Comparison of ENCODE assay signal across 2 cellular contexts in the genomic region with DNA sequence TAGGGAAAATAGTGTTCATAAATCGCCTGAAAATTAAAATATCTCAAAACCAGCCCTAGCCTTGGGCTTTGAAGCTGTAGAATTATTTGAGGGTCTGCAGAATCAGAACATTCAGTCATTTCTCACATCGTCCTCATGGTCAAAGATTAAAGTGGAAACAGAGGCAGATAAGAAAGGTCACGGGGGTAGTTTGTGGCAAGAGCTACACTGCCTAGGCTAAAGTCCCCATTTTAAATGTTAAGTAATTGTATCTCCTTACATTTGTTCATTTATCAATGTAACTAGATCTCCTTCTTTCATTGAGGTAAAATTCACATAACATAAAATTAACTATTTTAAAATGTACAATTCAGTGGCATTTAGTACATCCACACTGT.
TF ChIP-seq lines count a peak whose summit lies in the region.

No MANE protein-coding gene starts in this region.

TF ChIP-seq in WTC11, 78 proteins besides CTCF, POLR2A, EP300 and RAD21:
- TF ChIP-seq, protein P1, sequence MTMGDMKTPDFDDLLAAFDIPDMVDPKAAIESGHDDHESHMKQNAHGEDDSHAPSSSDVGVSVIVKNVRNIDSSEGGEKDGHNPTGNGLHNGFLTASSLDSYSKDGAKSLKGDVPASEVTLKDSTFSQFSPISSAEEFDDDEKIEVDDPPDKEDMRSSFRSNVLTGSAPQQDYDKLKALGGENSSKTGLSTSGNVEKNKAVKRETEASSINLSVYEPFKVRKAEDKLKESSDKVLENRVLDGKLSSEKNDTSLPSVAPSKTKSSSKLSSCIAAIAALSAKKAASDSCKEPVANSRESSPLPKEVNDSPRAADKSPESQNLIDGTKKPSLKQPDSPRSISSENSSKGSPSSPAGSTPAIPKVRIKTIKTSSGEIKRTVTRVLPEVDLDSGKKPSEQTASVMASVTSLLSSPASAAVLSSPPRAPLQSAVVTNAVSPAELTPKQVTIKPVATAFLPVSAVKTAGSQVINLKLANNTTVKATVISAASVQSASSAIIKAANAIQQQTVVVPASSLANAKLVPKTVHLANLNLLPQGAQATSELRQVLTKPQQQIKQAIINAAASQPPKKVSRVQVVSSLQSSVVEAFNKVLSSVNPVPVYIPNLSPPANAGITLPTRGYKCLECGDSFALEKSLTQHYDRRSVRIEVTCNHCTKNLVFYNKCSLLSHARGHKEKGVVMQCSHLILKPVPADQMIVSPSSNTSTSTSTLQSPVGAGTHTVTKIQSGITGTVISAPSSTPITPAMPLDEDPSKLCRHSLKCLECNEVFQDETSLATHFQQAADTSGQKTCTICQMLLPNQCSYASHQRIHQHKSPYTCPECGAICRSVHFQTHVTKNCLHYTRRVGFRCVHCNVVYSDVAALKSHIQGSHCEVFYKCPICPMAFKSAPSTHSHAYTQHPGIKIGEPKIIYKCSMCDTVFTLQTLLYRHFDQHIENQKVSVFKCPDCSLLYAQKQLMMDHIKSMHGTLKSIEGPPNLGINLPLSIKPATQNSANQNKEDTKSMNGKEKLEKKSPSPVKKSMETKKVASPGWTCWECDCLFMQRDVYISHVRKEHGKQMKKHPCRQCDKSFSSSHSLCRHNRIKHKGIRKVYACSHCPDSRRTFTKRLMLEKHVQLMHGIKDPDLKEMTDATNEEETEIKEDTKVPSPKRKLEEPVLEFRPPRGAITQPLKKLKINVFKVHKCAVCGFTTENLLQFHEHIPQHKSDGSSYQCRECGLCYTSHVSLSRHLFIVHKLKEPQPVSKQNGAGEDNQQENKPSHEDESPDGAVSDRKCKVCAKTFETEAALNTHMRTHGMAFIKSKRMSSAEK (CRISPR knock-in tag; IDR thresholded peaks at IDR 0.05; ENCODE audit: borderline replicate concordance) = no peak
- TF ChIP-seq, protein P2, sequence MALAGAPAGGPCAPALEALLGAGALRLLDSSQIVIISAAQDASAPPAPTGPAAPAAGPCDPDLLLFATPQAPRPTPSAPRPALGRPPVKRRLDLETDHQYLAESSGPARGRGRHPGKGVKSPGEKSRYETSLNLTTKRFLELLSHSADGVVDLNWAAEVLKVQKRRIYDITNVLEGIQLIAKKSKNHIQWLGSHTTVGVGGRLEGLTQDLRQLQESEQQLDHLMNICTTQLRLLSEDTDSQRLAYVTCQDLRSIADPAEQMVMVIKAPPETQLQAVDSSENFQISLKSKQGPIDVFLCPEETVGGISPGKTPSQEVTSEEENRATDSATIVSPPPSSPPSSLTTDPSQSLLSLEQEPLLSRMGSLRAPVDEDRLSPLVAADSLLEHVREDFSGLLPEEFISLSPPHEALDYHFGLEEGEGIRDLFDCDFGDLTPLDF (CRISPR knock-in tag; IDR thresholded peaks at IDR 0.05) = no peak
- TF ChIP-seq ZNF396 (CRISPR knock-in tag; IDR thresholded peaks at IDR 0.05; ENCODE audit: borderline replicate concordance) = no peak

TF ChIP-seq in HepG2, 621 proteins besides CTCF, POLR2A, EP300 and RAD21 (continued from another document):
- TF ChIP-seq, protein P3, sequence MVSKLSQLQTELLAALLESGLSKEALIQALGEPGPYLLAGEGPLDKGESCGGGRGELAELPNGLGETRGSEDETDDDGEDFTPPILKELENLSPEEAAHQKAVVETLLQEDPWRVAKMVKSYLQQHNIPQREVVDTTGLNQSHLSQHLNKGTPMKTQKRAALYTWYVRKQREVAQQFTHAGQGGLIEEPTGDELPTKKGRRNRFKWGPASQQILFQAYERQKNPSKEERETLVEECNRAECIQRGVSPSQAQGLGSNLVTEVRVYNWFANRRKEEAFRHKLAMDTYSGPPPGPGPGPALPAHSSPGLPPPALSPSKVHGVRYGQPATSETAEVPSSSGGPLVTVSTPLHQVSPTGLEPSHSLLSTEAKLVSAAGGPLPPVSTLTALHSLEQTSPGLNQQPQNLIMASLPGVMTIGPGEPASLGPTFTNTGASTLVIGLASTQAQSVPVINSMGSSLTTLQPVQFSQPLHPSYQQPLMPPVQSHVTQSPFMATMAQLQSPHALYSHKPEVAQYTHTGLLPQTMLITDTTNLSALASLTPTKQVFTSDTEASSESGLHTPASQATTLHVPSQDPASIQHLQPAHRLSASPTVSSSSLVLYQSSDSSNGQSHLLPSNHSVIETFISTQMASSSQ (IDR thresholded peaks at IDR 0.05; ENCODE audit: low read depth) = 0 out of 2 replicates have a peak, but pooled peaks have one; percentile 7
- TF ChIP-seq, protein P3 (CRISPR knock-in tag; IDR thresholded peaks at IDR 0.05; ENCODE audit: borderline replicate concordance) = no peak
- 0 out of 2 replicates have a peak, but pooled peaks have one; percentile 2 for TF ChIP-seq MEF2D (CRISPR knock-in tag; IDR thresholded peaks at IDR 0.05)
- TF ChIP-seq, protein P4, sequence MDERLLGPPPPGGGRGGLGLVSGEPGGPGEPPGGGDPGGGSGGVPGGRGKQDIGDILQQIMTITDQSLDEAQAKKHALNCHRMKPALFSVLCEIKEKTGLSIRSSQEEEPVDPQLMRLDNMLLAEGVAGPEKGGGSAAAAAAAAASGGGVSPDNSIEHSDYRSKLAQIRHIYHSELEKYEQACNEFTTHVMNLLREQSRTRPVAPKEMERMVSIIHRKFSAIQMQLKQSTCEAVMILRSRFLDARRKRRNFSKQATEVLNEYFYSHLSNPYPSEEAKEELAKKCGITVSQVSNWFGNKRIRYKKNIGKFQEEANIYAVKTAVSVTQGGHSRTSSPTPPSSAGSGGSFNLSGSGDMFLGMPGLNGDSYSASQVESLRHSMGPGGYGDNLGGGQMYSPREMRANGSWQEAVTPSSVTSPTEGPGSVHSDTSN (CRISPR knock-in tag; IDR thresholded peaks at IDR 0.05) = no peak
- peak; percentile 53 for TF ChIP-seq NR2F6 (IDR thresholded peaks at IDR 0.05)
- TF ChIP-seq NR2F6 (CRISPR knock-in tag; IDR thresholded peaks at IDR 0.05) = no peak
- peak; percentile 6; the same call in 1 of the 2 replicates for TF ChIP-seq CREM (IDR thresholded peaks at IDR 0.05)
- TF ChIP-seq CREM (CRISPR knock-in tag; IDR thresholded peaks at IDR 0.05) = no peak
- TF ChIP-seq, protein P5, sequence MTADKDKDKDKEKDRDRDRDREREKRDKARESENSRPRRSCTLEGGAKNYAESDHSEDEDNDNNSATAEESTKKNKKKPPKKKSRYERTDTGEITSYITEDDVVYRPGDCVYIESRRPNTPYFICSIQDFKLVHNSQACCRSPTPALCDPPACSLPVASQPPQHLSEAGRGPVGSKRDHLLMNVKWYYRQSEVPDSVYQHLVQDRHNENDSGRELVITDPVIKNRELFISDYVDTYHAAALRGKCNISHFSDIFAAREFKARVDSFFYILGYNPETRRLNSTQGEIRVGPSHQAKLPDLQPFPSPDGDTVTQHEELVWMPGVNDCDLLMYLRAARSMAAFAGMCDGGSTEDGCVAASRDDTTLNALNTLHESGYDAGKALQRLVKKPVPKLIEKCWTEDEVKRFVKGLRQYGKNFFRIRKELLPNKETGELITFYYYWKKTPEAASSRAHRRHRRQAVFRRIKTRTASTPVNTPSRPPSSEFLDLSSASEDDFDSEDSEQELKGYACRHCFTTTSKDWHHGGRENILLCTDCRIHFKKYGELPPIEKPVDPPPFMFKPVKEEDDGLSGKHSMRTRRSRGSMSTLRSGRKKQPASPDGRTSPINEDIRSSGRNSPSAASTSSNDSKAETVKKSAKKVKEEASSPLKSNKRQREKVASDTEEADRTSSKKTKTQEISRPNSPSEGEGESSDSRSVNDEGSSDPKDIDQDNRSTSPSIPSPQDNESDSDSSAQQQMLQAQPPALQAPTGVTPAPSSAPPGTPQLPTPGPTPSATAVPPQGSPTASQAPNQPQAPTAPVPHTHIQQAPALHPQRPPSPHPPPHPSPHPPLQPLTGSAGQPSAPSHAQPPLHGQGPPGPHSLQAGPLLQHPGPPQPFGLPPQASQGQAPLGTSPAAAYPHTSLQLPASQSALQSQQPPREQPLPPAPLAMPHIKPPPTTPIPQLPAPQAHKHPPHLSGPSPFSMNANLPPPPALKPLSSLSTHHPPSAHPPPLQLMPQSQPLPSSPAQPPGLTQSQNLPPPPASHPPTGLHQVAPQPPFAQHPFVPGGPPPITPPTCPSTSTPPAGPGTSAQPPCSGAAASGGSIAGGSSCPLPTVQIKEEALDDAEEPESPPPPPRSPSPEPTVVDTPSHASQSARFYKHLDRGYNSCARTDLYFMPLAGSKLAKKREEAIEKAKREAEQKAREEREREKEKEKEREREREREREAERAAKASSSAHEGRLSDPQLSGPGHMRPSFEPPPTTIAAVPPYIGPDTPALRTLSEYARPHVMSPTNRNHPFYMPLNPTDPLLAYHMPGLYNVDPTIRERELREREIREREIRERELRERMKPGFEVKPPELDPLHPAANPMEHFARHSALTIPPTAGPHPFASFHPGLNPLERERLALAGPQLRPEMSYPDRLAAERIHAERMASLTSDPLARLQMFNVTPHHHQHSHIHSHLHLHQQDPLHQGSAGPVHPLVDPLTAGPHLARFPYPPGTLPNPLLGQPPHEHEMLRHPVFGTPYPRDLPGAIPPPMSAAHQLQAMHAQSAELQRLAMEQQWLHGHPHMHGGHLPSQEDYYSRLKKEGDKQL (CRISPR knock-in tag; IDR thresholded peaks at IDR 0.05; ENCODE audit: low read depth) = 0 out of 2 replicates have a peak, but pooled peaks have one; percentile 9
- TF ChIP-seq, protein P6, sequence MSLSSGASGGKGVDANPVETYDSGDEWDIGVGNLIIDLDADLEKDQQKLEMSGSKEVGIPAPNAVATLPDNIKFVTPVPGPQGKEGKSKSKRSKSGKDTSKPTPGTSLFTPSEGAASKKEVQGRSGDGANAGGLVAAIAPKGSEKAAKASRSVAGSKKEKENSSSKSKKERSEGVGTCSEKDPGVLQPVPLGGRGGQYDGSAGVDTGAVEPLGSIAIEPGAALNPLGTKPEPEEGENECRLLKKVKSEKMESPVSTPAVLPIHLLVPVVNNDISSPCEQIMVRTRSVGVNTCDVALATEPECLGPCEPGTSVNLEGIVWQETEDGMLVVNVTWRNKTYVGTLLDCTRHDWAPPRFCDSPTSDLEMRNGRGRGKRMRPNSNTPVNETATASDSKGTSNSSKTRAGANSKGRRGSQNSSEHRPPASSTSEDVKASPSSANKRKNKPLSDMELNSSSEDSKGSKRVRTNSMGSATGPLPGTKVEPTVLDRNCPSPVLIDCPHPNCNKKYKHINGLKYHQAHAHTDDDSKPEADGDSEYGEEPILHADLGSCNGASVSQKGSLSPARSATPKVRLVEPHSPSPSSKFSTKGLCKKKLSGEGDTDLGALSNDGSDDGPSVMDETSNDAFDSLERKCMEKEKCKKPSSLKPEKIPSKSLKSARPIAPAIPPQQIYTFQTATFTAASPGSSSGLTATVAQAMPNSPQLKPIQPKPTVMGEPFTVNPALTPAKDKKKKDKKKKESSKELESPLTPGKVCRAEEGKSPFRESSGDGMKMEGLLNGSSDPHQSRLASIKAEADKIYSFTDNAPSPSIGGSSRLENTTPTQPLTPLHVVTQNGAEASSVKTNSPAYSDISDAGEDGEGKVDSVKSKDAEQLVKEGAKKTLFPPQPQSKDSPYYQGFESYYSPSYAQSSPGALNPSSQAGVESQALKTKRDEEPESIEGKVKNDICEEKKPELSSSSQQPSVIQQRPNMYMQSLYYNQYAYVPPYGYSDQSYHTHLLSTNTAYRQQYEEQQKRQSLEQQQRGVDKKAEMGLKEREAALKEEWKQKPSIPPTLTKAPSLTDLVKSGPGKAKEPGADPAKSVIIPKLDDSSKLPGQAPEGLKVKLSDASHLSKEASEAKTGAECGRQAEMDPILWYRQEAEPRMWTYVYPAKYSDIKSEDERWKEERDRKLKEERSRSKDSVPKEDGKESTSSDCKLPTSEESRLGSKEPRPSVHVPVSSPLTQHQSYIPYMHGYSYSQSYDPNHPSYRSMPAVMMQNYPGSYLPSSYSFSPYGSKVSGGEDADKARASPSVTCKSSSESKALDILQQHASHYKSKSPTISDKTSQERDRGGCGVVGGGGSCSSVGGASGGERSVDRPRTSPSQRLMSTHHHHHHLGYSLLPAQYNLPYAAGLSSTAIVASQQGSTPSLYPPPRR (CRISPR knock-in tag; IDR thresholded peaks at IDR 0.05; ENCODE audit: borderline replicate concordance) = peak; percentile 6; the same call in 1 of the 2 replicates
